ENCODE assay signal across 22 cellular contexts in the genomic region with DNA sequence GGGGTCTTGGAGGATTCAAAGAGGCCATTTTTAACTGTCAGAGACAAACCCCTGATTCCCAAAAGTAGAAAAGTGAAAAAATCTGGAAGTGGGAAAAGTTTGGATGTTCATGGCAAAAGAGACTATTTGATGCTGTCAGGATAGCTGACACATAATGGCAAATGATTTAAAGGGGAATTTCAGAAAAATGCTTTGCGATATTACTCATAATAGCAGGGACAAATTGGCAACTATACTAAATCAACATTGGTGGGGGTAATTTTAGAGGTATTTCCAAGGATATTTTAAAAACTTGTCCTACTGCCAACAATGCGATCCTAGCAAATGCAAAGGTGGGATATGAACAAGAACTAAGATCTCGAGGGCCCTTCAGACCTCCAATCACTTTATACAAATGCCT. TPM values are rescaled to one million over a fixed set of nuclear protein-coding genes. Genes with fewer than 3 reads are reported as not detected.
A peak's percentile ranks its signal among the peaks of the same experiment; 100 is the strongest.
DNase-seq lines count a peak whose midpoint lies in the region; ATAC-seq, FAIRE-seq and TF ChIP-seq lines count a peak whose summit lies in the region.
"Had no signal": no experiment of that assay in that cellular context is flagged by ENCODE, and none has a peak within 500 bp of the region (broad histone marks: within the 10 kb centered on the region; RNA-seq: fewer than 3 reads in every experiment).

No MANE protein-coding gene starts in this region.

- no peaks in the 10 kb centered on the region for H3K79me2 ChIP-seq in endothelial cell of umbilical vein (ENCODE audit: control insufficient read depth, insufficient read depth, low read length)

- H3K27ac ChIP-seq in RWPE2 (ENCODE audit: poor library complexity, severe bottlenecking) (no peak overlapping the region), endothelial cell of umbilical vein (ENCODE audit: insufficient read depth, low read depth, low read length) (no peak overlapping the region), thoracic aorta (no peak overlapping the region)
- H3K27ac ChIP-seq: BLaER1 had no signal

- no peaks in the 10 kb centered on the region for H3K9me3 ChIP-seq in RWPE2 (ENCODE audit: severe bottlenecking)
- no peaks in the 10 kb centered on the region for H3K9me3 ChIP-seq in endothelial cell of umbilical vein (replicated peaks; ENCODE audit: control insufficient read depth, insufficient read depth, low read length)
- no peaks in the 10 kb centered on the region for H3K9me3 ChIP-seq in thoracic aorta
- H3K9me3 ChIP-seq: BLaER1 had no signal

- CTCF ChIA-PET in endothelial cell of umbilical vein (lab: Charles Lee), result interaction anchor here (0.8 to 5.6 kb wide), 13 partner anchors 11 to 379 kb away, joined by 3 to 144 read pairs (median 15); a partner anchor contains a TSS

- peak; percentile 87 for FAIRE-seq in H54 (lab: Jason Lieb, UNC)
- no peak for FAIRE-seq in endothelial cell of umbilical vein (lab: Jason Lieb, UNC)
- FAIRE-seq: D721Med, GM12878 had no signal

- no peak overlapping the region for H2AFZ ChIP-seq in endothelial cell of umbilical vein (ENCODE audit: low read depth, low read length)

- ATAC-seq in RWPE2 (ENCODE audit: low read depth) (peak; percentile 51; the same call in 2 of the 3 replicates), thoracic aorta (ENCODE audit: insufficient number of reproducible peaks, low FRiP score, low read depth) (no peak), GM19455 (IDR thresholded peaks at IDR 0.05; ENCODE audit: unreplicated experiment) (no peak), GM21529 (IDR thresholded peaks at IDR 0.05; ENCODE audit: unreplicated experiment) (no peak), HG03175 (IDR thresholded peaks at IDR 0.05; ENCODE audit: unreplicated experiment) (no peak)
- ATAC-seq: CD8-positive, alpha-beta T cell; GM12878 had no signal

- no peaks in the 10 kb centered on the region for H4K20me1 ChIP-seq in endothelial cell of umbilical vein (replicated peaks; ENCODE audit: control insufficient read depth, extremely low read depth, insufficient read depth, low read length)
- H4K20me1 ChIP-seq: BLaER1 had no signal

- TF ChIP-seq CTCF in RWPE2 (IDR thresholded peaks at IDR 0.05; ENCODE audit: poor library complexity, severe bottlenecking), result no peak
- TF ChIP-seq CTCF in endothelial cell of umbilical vein (IDR thresholded peaks at IDR 0.05; ENCODE audit: extremely low read depth in 1 of 2, insufficient read depth in 1 of 2, low read depth in 1 of 2, low read length in 2 of 2), result no peak
- no peak for TF ChIP-seq CTCF in thoracic aorta (IDR thresholded peaks at IDR 0.05)

- H3K4me2 ChIP-seq in endothelial cell of umbilical vein (ENCODE audit: insufficient read depth, low read length), result no peak overlapping the region
- H3K4me2 ChIP-seq: BLaER1 had no signal

- H3K4me1 ChIP-seq in RWPE2 (ENCODE audit: insufficient read depth, poor library complexity, severe bottlenecking) (peaks cover 40% of the 10 kb centered on the region), endothelial cell of umbilical vein (ENCODE audit: control insufficient read depth, extremely low read depth, insufficient read depth, low read length) (peaks cover 2% of the 10 kb centered on the region), thoracic aorta (ENCODE audit: control insufficient read depth in 1 of 2, low read depth in 2 of 2) (peaks cover 7 to 23% of the 10 kb centered on the region in 2 donors)

- TF ChIP-seq POLR2A in H54 (IDR thresholded peaks at IDR 0.05; ENCODE audit: low read depth, low read length) (no peak), endothelial cell of umbilical vein (IDR thresholded peaks at IDR 0.05; ENCODE audit: low read depth, low read length) (no peak)

- no peak overlapping the region for H3K9ac ChIP-seq in endothelial cell of umbilical vein (replicated peaks; ENCODE audit: extremely low read depth, insufficient read depth, low read length)
- H3K9ac ChIP-seq: BLaER1 had no signal

- intact Hi-C loops in endothelial cell of umbilical vein (cut with micrococcal nuclease), result no loop called here

- H3K9me1 ChIP-seq in endothelial cell of umbilical vein (replicated peaks; ENCODE audit: control insufficient read depth, extremely low read depth, insufficient read depth, low read length), result no peaks in the 10 kb centered on the region

- no peaks in the 10 kb centered on the region for H3K36me3 ChIP-seq in RWPE2 (ENCODE audit: low read depth)
- no peaks in the 10 kb centered on the region for H3K36me3 ChIP-seq in endothelial cell of umbilical vein (ENCODE audit: control insufficient read depth in 2 of 2, extremely low read depth in 1 of 2, insufficient read depth in 2 of 2, low read length in 2 of 2)
- no peaks in the 10 kb centered on the region for H3K36me3 ChIP-seq in thoracic aorta
- H3K36me3 ChIP-seq: BLaER1 had no signal

- H3K4me3 ChIP-seq in RWPE2 (ENCODE audit: severe bottlenecking) (no peak overlapping the region), endothelial cell of umbilical vein (replicated peaks in 1 of 3; ENCODE audit: insufficient read depth in 1 of 3, low read depth in 1 of 3, low read length in 3 of 3) (no peak overlapping the region), thoracic aorta (peak overlapping the region; percentile 40)
- H3K4me3 ChIP-seq: BLaER1, GM12878 had no signal

- POLR2A ChIA-PET in endothelial cell of umbilical vein (lab: Charles Lee), result no interaction called here

- H3K27me3 ChIP-seq in RWPE2 (ENCODE audit: insufficient read depth, poor library complexity, severe bottlenecking) (no peaks in the 10 kb centered on the region), endothelial cell of umbilical vein (ENCODE audit: control insufficient read depth in 2 of 2, insufficient read depth in 2 of 2, low read length in 2 of 2) (peaks cover 16 to 23% of the 10 kb centered on the region in 2 experiments), thoracic aorta (replicated peaks; ENCODE audit: insufficient read depth) (no peaks in the 10 kb centered on the region)
- H3K27me3 ChIP-seq: BLaER1 had no signal

- no TSS peak for BruUV-seq in endothelial cell of umbilical vein (replicated peaks; lab: Mats Ljungman, UMichigan)

- dilution Hi-C loops in endothelial cell of umbilical vein (cut with MboI; ENCODE audit: extremely low pct_ligation_motif_present, low sequenced_read_pairs), result no loop called here

- no peak for DNase-seq in H54 (ENCODE audit: insufficient read length, low spot score)
- no peak for DNase-seq in RWPE2 (ENCODE audit: low spot score)
- no peak for DNase-seq in endothelial cell of umbilical vein (ENCODE audit: low read depth, low spot score)
- no peak for DNase-seq in thoracic aorta (ENCODE audit: low spot score)
- DNase-seq: CD8-positive, alpha-beta T cell; DMS79; GDM1; NCI-H1417 treated with DMSO at 0.1 percent for 48 hours; NCI-H2029; NCI-H2171; NCI-H446; NCI-H69; NK-92 treated with Interleukin-12 subunit alpha and Interleukin-12 subunit beta, amount 100 ng/mL, for 24 hours had no signal

RNA-seq across cellular contexts. Expression of a gene that starts 5.3 kb away (rescaled TPM):
- total RNA-seq in endothelial cell of umbilical vein, result 5.5 and 9.5 TPM in 2 replicates
- polyA plus RNA-seq in endothelial cell of umbilical vein, result 11.6 and 12.4 TPM in 2 replicates
- 8.9 TPM in 2 replicates for polyA plus RNA-seq in endothelial cell of umbilical vein (2011; cell fraction: cytosol; rRNA removed)
- polyA plus RNA-seq in endothelial cell of umbilical vein (2011; cell fraction: nucleus; rRNA removed), result 8.7 and 8.8 TPM in 2 replicates
- polyA plus RNA-seq in endothelial cell of umbilical vein (2012), result 4.6 and 5.6 TPM in 2 replicates
- polyA minus RNA-seq in endothelial cell of umbilical vein, result 7.9 and 12.6 TPM in 2 replicates
- polyA minus RNA-seq in endothelial cell of umbilical vein (2011; cell fraction: cytosol; rRNA and poly(A)+ RNA removed), result 2.8 TPM
- polyA minus RNA-seq in endothelial cell of umbilical vein (2011; cell fraction: nucleus; rRNA and poly(A)+ RNA removed), result 3.0 and 3.2 TPM in 2 replicates
- 10 to 100 TPM; 15.7 to 28.4 TPM for total RNA-seq in thoracic aorta

RNA-seq across cellular contexts. Expression of a gene that starts 17.2 kb away (rescaled TPM):
- total RNA-seq in endothelial cell of umbilical vein (12.0 and 21.5 TPM in 2 replicates), thoracic aorta (10 to 100 TPM; 49.0 to 72.4 TPM)
- polyA plus RNA-seq in endothelial cell of umbilical vein, result 23.6 and 27.1 TPM in 2 replicates
- polyA plus RNA-seq in endothelial cell of umbilical vein (2011; cell fraction: cytosol; rRNA removed), result 7.7 and 11.7 TPM in 2 replicates
- polyA plus RNA-seq in endothelial cell of umbilical vein (2011; cell fraction: nucleus; rRNA removed), result 110 and 171 TPM in 2 replicates
- 13.3 and 25.1 TPM in 2 replicates for polyA plus RNA-seq in endothelial cell of umbilical vein (2012)
- 13.5 and 14.5 TPM in 2 replicates for polyA minus RNA-seq in endothelial cell of umbilical vein
- not detected for polyA minus RNA-seq in endothelial cell of umbilical vein (2011; cell fraction: cytosol; rRNA and poly(A)+ RNA removed)
- 8.7 and 9.2 TPM in 2 replicates for polyA minus RNA-seq in endothelial cell of umbilical vein (2011; cell fraction: nucleus; rRNA and poly(A)+ RNA removed)

RNA-seq across cellular contexts. Expression of a gene that starts 31.0 kb away (rescaled TPM):
- total RNA-seq in endothelial cell of umbilical vein (69.4 and 82.7 TPM in 2 replicates), thoracic aorta (100 to 1,000 TPM; 169 to 202 TPM)
- polyA plus RNA-seq in endothelial cell of umbilical vein, result 66.5 and 69.4 TPM in 2 replicates
- 25.9 and 30.3 TPM in 2 replicates for polyA plus RNA-seq in endothelial cell of umbilical vein (2011; cell fraction: cytosol; rRNA removed)
- polyA plus RNA-seq in endothelial cell of umbilical vein (2011; cell fraction: nucleus; rRNA removed), result 341 and 447 TPM in 2 replicates
- polyA plus RNA-seq in endothelial cell of umbilical vein (2012), result 47.7 and 60.7 TPM in 2 replicates
- 68.1 and 84.4 TPM in 2 replicates for polyA minus RNA-seq in endothelial cell of umbilical vein
- 20.8 TPM for polyA minus RNA-seq in endothelial cell of umbilical vein (2011; cell fraction: cytosol; rRNA and poly(A)+ RNA removed)
- 104 and 120 TPM in 2 replicates for polyA minus RNA-seq in endothelial cell of umbilical vein (2011; cell fraction: nucleus; rRNA and poly(A)+ RNA removed)

RNA-seq across cellular contexts. Expression of a gene that starts 31.2 kb away (rescaled TPM):
- total RNA-seq in endothelial cell of umbilical vein (0.30 TPM in 1 of 2 replicates, not detected in the other), thoracic aorta (not detected)
- polyA plus RNA-seq in endothelial cell of umbilical vein, result 0.08 TPM in 1 of 2 replicates, not detected in the other
- 0.10 and 0.17 TPM in 2 replicates for polyA plus RNA-seq in endothelial cell of umbilical vein (2011; cell fraction: cytosol; rRNA removed)
- polyA plus RNA-seq in endothelial cell of umbilical vein (2011; cell fraction: nucleus; rRNA removed), result not detected in 2 replicates
- polyA plus RNA-seq in endothelial cell of umbilical vein (2012), result 0.52 TPM in 1 of 2 replicates, not detected in the other
- not detected in 2 replicates for polyA minus RNA-seq in endothelial cell of umbilical vein
- polyA minus RNA-seq in endothelial cell of umbilical vein (2011; cell fraction: cytosol; rRNA and poly(A)+ RNA removed), result not detected
- not detected in 2 replicates for polyA minus RNA-seq in endothelial cell of umbilical vein (2011; cell fraction: nucleus; rRNA and poly(A)+ RNA removed)
- total RNA-seq: CD8-positive, alpha-beta T cell had no signal

RNA-seq across cellular contexts. Expression of a gene that starts 37.0 kb away (rescaled TPM):
- total RNA-seq in endothelial cell of umbilical vein (35.5 TPM in 1 of 2 replicates, not detected in the other), thoracic aorta (not detected)
- polyA plus RNA-seq in endothelial cell of umbilical vein, result 0.16 TPM in 1 of 2 replicates, not detected in the other
- 0.16 TPM in 1 of 2 replicates, not detected in the other for polyA plus RNA-seq in endothelial cell of umbilical vein (2011; cell fraction: cytosol; rRNA removed)
- polyA plus RNA-seq in endothelial cell of umbilical vein (2011; cell fraction: nucleus; rRNA removed), result 0.28 and 0.35 TPM in 2 replicates
- not detected in 2 replicates for polyA plus RNA-seq in endothelial cell of umbilical vein (2012)
- polyA minus RNA-seq in endothelial cell of umbilical vein, result not detected in 2 replicates
- polyA minus RNA-seq in endothelial cell of umbilical vein (2011; cell fraction: cytosol; rRNA and poly(A)+ RNA removed), result not detected
- not detected in 2 replicates for polyA minus RNA-seq in endothelial cell of umbilical vein (2011; cell fraction: nucleus; rRNA and poly(A)+ RNA removed)
- total RNA-seq: H4, OCI-LY7, SK-MEL-5 had no signal
